In the genomic region with DNA sequence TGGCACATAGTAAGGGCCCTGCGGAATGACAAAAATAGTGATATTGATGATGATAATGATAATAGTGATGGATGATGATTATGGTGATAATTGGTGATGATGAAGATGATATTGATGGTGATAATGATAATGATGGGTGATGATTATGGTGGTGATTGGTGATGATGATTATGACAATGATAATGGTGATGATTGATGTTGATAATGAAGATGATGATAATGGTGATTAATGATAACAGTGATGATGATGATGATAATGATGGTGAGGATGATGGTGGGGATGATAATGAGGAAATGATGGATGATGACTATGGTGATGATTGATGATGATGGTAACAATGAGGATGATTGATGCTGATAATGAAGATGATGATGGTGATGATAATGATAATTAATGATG, we compare ENCODE assay signal across 32 cellular contexts. TPM values are rescaled to one million over a fixed set of nuclear protein-coding genes. Genes with fewer than 3 reads are reported as not detected.
"Had no signal": no experiment of that assay in that cellular context is flagged by ENCODE, and none has a peak within 500 bp of the region (broad histone marks: within the 10 kb centered on the region; RNA-seq: fewer than 3 reads in every experiment).

No MANE protein-coding gene starts in this region.

- H3K9me3 ChIP-seq: colonic mucosa, esophagus squamous epithelium, gastrocnemius medialis, lower lobe of right lung, mucosa of descending colon had no signal

- FAIRE-seq: endometrium, islet of Langerhans, keratinocyte had no signal

- H3K27me3 ChIP-seq: colonic mucosa, gastrocnemius medialis, left lung had no signal

- H3K4me1 ChIP-seq: colonic mucosa, esophagus squamous epithelium, gastrocnemius medialis, heart right ventricle, left lung, lower lobe of right lung had no signal

- H3K27ac ChIP-seq: colonic mucosa, epithelial cell of prostate, esophagus squamous epithelium, gastrocnemius medialis, heart right ventricle, left lung, lower lobe of right lung had no signal

- DNase-seq: colonic mucosa; cortex of kidney; effector CD8-positive, alpha-beta T cell; effector memory CD8-positive, alpha-beta T cell; endodermal cell; erythroblast; esophagus squamous epithelium; foreskin fibroblast; foreskin melanocyte; gastrocnemius medialis; glutamatergic neuron; head of caudate nucleus; heart right ventricle; hippocampal formation; left cardiac atrium; left lung; left ventricle myocardium superior; lower lobe of right lung; mesenchymal stem cell; mucosa of descending colon; naive B cell had no signal

- H3K36me3 ChIP-seq: colonic mucosa, esophagus squamous epithelium, gastrocnemius medialis, heart right ventricle, left lung, lower lobe of right lung had no signal

- ATAC-seq: effector memory CD8-positive, alpha-beta T cell; esophagus mucosa; gastrocnemius medialis; heart right ventricle; left cardiac atrium; left lung; left ventricle myocardium superior; lower lobe of right lung; mucosa of descending colon had no signal

- H3K4me3 ChIP-seq: colonic mucosa, esophagus squamous epithelium, gastrocnemius medialis, heart right ventricle, left lung, lower lobe of right lung, mucosa of descending colon had no signal

RNA-seq across cellular contexts. Expression of a gene that starts 48.9 kb away (rescaled TPM):
- total RNA-seq: dermis microvascular lymphatic vessel endothelial cell, endodermal cell, glomerular endothelial cell, kidney epithelial cell, left cardiac atrium, left lung, left ventricle myocardium superior, lung microvascular endothelial cell, mesenteric fat pad, myocyte had no signal
- polyA plus RNA-seq: keratinocyte had no signal
